Comparison of ENCODE assay signal across 9 cellular contexts in the genomic region with DNA sequence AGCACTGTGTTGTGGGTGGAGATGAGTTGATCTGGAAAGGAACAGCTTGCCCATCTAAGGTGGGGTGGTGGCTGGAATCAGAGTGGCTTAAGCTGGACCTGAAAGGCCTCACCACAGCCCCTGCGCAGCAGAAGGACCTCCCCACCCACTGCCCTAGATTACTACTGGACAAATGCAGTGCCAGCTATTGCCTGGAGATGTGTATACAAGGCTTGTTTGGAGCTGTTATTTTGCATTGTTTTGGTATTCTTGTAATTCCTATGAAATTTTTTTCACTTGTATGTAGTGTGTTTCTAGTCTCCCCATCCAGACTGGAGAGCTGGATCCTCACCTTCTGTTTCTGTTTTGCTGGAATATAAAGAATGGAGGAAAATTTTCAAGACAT. TPM values are rescaled to one million over a fixed set of nuclear protein-coding genes. Genes with fewer than 3 reads are reported as not detected.
DNase-seq lines count a peak whose midpoint lies in the region; ATAC-seq and TF ChIP-seq lines count a peak whose summit lies in the region.
"Had no signal": no experiment of that assay in that cellular context is flagged by ENCODE, and none has a peak within 500 bp of the region (broad histone marks: within the 10 kb centered on the region; RNA-seq: fewer than 3 reads in every experiment).

No MANE protein-coding gene starts in this region.

- POLR2A ChIA-PET in activated B cell treated with CpG ODN at 0.5 μM for 24 hours (lab: Charles Lee), result interaction anchor here (1.3 to 3.0 kb wide), 3 partner anchors 26 to 198 kb away, joined by 3 to 35 read pairs (median 8); no protein-coding TSS in a partner anchor

- TF ChIP-seq CTCF in activated B cell treated with CpG ODN at 0.5 μM for 24 hours (IDR thresholded peaks at IDR 0.05), result no peak
- TF ChIP-seq CTCF in stomach (IDR thresholded peaks at IDR 0.05), result no peak
- TF ChIP-seq CTCF in left lung (IDR thresholded peaks at IDR 0.05), result no peak

- H3K9ac ChIP-seq in iPS-15b (ENCODE audit: low read depth, low read length), result no peak overlapping the region

- CTCF ChIA-PET in activated B cell treated with CpG ODN at 0.5 μM for 24 hours (lab: Charles Lee), result interaction anchor here (1.1 kb wide), 1 partner anchor 66 kb away, joined by 5 read pairs; no protein-coding TSS in a partner anchor

- WGBS in stomach, 5 donors, result 70 to 85% (median 82%) methylated on average over 1 of the region's 1 CpG

- peak overlapping the region; percentile 68 for H3K4me3 ChIP-seq in iPS-15b (ENCODE audit: low read depth, low read length)
- peak overlapping the region in 1 of 4 donors; percentile 76 for H3K4me3 ChIP-seq in stomach
- no peak overlapping the region for H3K4me3 ChIP-seq in left lung

- peaks cover 27% of the 10 kb centered on the region for H3K4me1 ChIP-seq in iPS-15b (ENCODE audit: control insufficient read depth, insufficient read depth, low read length)
- peaks cover 8 to 46% (median 28%) of the 10 kb centered on the region in 4 donors for H3K4me1 ChIP-seq in stomach
- H3K4me1 ChIP-seq in left lung, result peaks cover 3 to 58% of the 10 kb centered on the region in 2 donors

- H3K27ac ChIP-seq in stomach, result peak overlapping the region in 4 of 5 donors; percentile 95 to 98 (median 97)
- peak overlapping the region in 1 of 2 donors; percentile 67 for H3K27ac ChIP-seq in left lung

- no peaks in the 10 kb centered on the region for H3K9me3 Mint-ChIP-seq in activated CD4-positive, alpha-beta T cell treated with anti-CD3 and anti-CD28 coated beads, Interleukin-2, amount 10 ng/mL, durations not matched to agents 24 days and 14 days
- no peaks in the 10 kb centered on the region for H3K9me3 Mint-ChIP-seq in activated B cell treated with CpG ODN at 0.5 μM for 24 hours

- TF ChIP-seq EP300 in stomach (IDR thresholded peaks at IDR 0.05), result no peak

- DNase-seq in activated CD4-positive, alpha-beta T cell treated with anti-CD3 and anti-CD28 coated beads, Interleukin-2, amount 10 ng/mL, durations not matched to agents 24 days and 14 days, result peak; percentile 61
- DNase-seq in activated CD4-positive, alpha-beta T cell treated with anti-CD3 and anti-CD28 coated beads, Interleukin-2, amount 50 U/mL, for 1 hour, result no peak
- DNase-seq in activated B cell treated with CpG ODN at 0.5 μM for 24 hours (no peak), stomach (no peak), NCI-H2081 treated with DMSO at 0.1 percent for 48 hours (lab: John Stamatoyannopoulos, UW) (no peak), GF-D8 (lab: John Stamatoyannopoulos, UW) (no peak), left lung (no peak)
- DNase-seq: activated CD8-positive, alpha-beta memory T cell treated with anti-CD3 and anti-CD28 coated beads, Interleukin-2, amount 50 U/mL, for 48 hours had no signal

- no peak for ATAC-seq in activated B cell treated with CpG ODN at 0.5 μM for 24 hours (ENCODE audit: low read depth)
- ATAC-seq in left lung, result no peak

- peaks cover 2% of the 10 kb centered on the region for H3K27me3 ChIP-seq in iPS-15b (ENCODE audit: control insufficient read depth, insufficient read depth, low read length)
- no peaks in the 10 kb centered on the region for H3K27me3 ChIP-seq in stomach
- H3K27me3 ChIP-seq in left lung, result no peaks in the 10 kb centered on the region

- peaks cover 12% of the 10 kb centered on the region for H3K36me3 Mint-ChIP-seq in activated CD4-positive, alpha-beta T cell treated with anti-CD3 and anti-CD28 coated beads, Interleukin-2, amount 10 ng/mL, durations not matched to agents 24 days and 14 days (ENCODE audit: low read depth)
- peaks cover 14% of the 10 kb centered on the region for H3K36me3 Mint-ChIP-seq in activated B cell treated with CpG ODN at 0.5 μM for 24 hours (ENCODE audit: low read depth)

- H3K27me3 Mint-ChIP-seq in activated CD4-positive, alpha-beta T cell treated with anti-CD3 and anti-CD28 coated beads, Interleukin-2, amount 10 ng/mL, durations not matched to agents 24 days and 14 days, result peaks cover 4% of the 10 kb centered on the region
- no peaks in the 10 kb centered on the region for H3K27me3 Mint-ChIP-seq in activated B cell treated with CpG ODN at 0.5 μM for 24 hours

- H3K36me3 ChIP-seq in iPS-15b (ENCODE audit: control insufficient read depth, insufficient read depth, low read length) (peaks cover 7% of the 10 kb centered on the region), stomach (peaks cover 4 to 7% (median 6%) of the 10 kb centered on the region in 4 donors), left lung (peaks cover 0 to 7% of the 10 kb centered on the region in 2 donors)

- no peak for TF ChIP-seq POLR2A in stomach (IDR thresholded peaks at IDR 0.05)

- no peaks in the 10 kb centered on the region for H3K9me3 ChIP-seq in iPS-15b (ENCODE audit: control insufficient read depth, insufficient read depth, low read length)
- no peaks in the 10 kb centered on the region for H3K9me3 ChIP-seq in stomach
- H3K9me3 ChIP-seq in left lung, result no peaks in the 10 kb centered on the region

- peak overlapping the region; percentile 83 for H3K4me3 Mint-ChIP-seq in activated CD4-positive, alpha-beta T cell treated with anti-CD3 and anti-CD28 coated beads, Interleukin-2, amount 10 ng/mL, durations not matched to agents 24 days and 14 days
- H3K4me3 Mint-ChIP-seq in activated B cell treated with CpG ODN at 0.5 μM for 24 hours, result peak overlapping the region; percentile 85

- peaks cover 31% of the 10 kb centered on the region for H3K4me1 Mint-ChIP-seq in activated CD4-positive, alpha-beta T cell treated with anti-CD3 and anti-CD28 coated beads, Interleukin-2, amount 10 ng/mL, durations not matched to agents 24 days and 14 days
- H3K4me1 Mint-ChIP-seq in activated B cell treated with CpG ODN at 0.5 μM for 24 hours, result peaks cover 28% of the 10 kb centered on the region

- intact Hi-C loops in activated CD4-positive, alpha-beta T cell treated with anti-CD3 and anti-CD28 coated beads, Interleukin-2, amount 10 ng/mL, durations not matched to agents 24 days and 14 days (cut with micrococcal nuclease), result no loop called here
- intact Hi-C loops in activated B cell treated with CpG ODN at 0.5 μM for 24 hours (cut with micrococcal nuclease), result no loop called here
- intact Hi-C loops in stomach (cut with DNase I; ENCODE audit: low total_unique reads), result loop anchor here (10.0 kb wide), 1 partner anchor 75 kb away; no protein-coding TSS in a partner anchor
- intact Hi-C loops in left lung (cut with DNase I), result no loop called here

- peak overlapping the region; percentile 61 for H3K27ac Mint-ChIP-seq in activated CD4-positive, alpha-beta T cell treated with anti-CD3 and anti-CD28 coated beads, Interleukin-2, amount 10 ng/mL, durations not matched to agents 24 days and 14 days
- peak overlapping the region; percentile 32 for H3K27ac Mint-ChIP-seq in activated B cell treated with CpG ODN at 0.5 μM for 24 hours

RNA-seq across cellular contexts. Expression of a gene that starts 1.3 kb away (rescaled TPM):
- total RNA-seq in activated CD4-positive, alpha-beta T cell treated with anti-CD3 and anti-CD28 coated beads, Interleukin-2, amount 10 ng/mL, durations not matched to agents 24 days and 14 days, result 8.5 and 9.0 TPM in 2 replicates
- 14.2 and 15.6 TPM in 2 replicates for total RNA-seq in activated B cell treated with CpG ODN at 0.5 μM for 24 hours
- 10 to 100 TPM in 3 of 5 donors, 1 to 10 TPM in 1, under 1 TPM in 1; 0.58 to 30.1 (median 18.5) TPM for total RNA-seq in stomach
- polyA plus RNA-seq in stomach, result 1 to 10 TPM; 2.0 to 2.4 (median 2.1) TPM
- total RNA-seq in left lung, result 10 to 100 TPM; 22.2 to 37.7 TPM
